ENCODE assay signal across 15 cellular contexts in the genomic region with DNA sequence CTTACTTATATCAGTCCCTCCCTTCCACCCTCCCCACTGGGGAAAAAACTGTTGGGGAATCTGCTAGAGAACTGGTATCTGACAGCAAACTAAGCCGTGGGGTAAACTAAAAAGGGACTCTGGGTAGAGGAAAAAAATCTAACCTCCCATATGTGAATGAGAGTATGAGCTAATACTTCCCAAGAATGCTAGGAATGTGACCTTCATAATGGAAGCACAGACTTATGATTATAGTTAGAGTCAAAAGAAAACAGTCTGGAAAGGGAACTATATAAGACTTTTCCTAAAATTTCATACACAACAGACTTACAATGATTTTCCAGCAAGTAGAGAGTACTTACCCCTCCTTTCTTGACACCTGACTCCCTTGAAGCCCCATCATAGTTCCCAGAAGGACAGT. TPM values are rescaled to one million over a fixed set of nuclear protein-coding genes. Genes with fewer than 3 reads are reported as not detected.
DNase-seq lines count a peak whose midpoint lies in the region; ATAC-seq and TF ChIP-seq lines count a peak whose summit lies in the region.
"Had no signal": no experiment of that assay in that cellular context is flagged by ENCODE, and none has a peak within 500 bp of the region (broad histone marks: within the 10 kb centered on the region; RNA-seq: fewer than 3 reads in every experiment).

No MANE protein-coding gene starts in this region.

- H3K9me3 Mint-ChIP-seq in mesothelial cell of epicardium: no peaks in the 10 kb centered on the region
- no peaks in the 10 kb centered on the region for H3K9me3 Mint-ChIP-seq in natural killer cell treated with Interleukin-12 subunit alpha and Interleukin-12 subunit beta and Interleukin-15 and Interleukin-18, amount 100 ng/mL, for 72 hours
- H3K9me3 Mint-ChIP-seq: stimulated activated naive CD8-positive, alpha-beta T cell treated with anti-CD3 and anti-CD28 coated beads, Interleukin-15, amount 100 ng/mL, for 72 hours had no signal

- no peaks in the 10 kb centered on the region for H3K27me3 ChIP-seq in transverse colon

- 54% methylated on average over 1 of the region's 1 CpG; no CpG with 5 or more reads in 1 of the 2 donors for WGBS in transverse colon (ENCODE audit: low coverage in 1 of 2), 2 donors

- DNase-seq in AG08396 (ENCODE audit: low spot score) (peak; percentile 28), LHCN-M2 (ENCODE audit: low read depth) (peak; percentile 47), dedifferentiated amniotic fluid mesenchymal stem cell (ENCODE audit: extremely low spot score) (peak; percentile 74), mesothelial cell of epicardium (ENCODE audit: low spot score in 2 of 2, unreplicated experiment in 2 of 2) (no peak), DMS153 (lab: John Stamatoyannopoulos, UW) (no peak), transverse colon (no peak)
- no peak for DNase-seq in natural killer cell treated with Interleukin-12 subunit alpha and Interleukin-12 subunit beta and Interleukin-15 and Interleukin-18, amount 100 ng/mL, for 72 hours (ENCODE audit: low spot score)
- no peak for DNase-seq in activated CD4-positive, alpha-beta T cell treated with anti-CD3 and anti-CD28 coated beads, Interleukin-2, amount 50 U/mL, for 4 hours
- DNase-seq: anterior cingulate cortex; COR-L47; head of caudate nucleus; KG1; NCI-H2227 treated with DMSO at 0.1 percent for 48 hours; stimulated activated CD4-positive, alpha-beta T cell treated with anti-CD3 and anti-CD28 coated beads, Interleukin-15, amount 100 ng/mL, for 24 hours; stimulated activated naive CD8-positive, alpha-beta T cell treated with anti-CD3 and anti-CD28 coated beads, Interleukin-15, amount 100 ng/mL, for 72 hours had no signal

- H3K36me3 ChIP-seq in transverse colon: peaks cover 0 to 10% (median 0%) of the 10 kb centered on the region in 4 donors

- TF ChIP-seq EP300 in transverse colon (IDR thresholded peaks at IDR 0.05; ENCODE audit: low read depth): no peak

- peaks cover 31% of the 10 kb centered on the region for H3K4me1 Mint-ChIP-seq in mesothelial cell of epicardium
- peaks cover 5 to 6% of the 10 kb centered on the region in 2 donors for H3K4me1 Mint-ChIP-seq in natural killer cell treated with Interleukin-12 subunit alpha and Interleukin-12 subunit beta and Interleukin-15 and Interleukin-18, amount 100 ng/mL, for 72 hours (ENCODE audit: low read depth in 2 of 2)

- peak overlapping the region; percentile 96 for H3K27ac Mint-ChIP-seq in mesothelial cell of epicardium
- H3K27ac Mint-ChIP-seq in natural killer cell treated with Interleukin-12 subunit alpha and Interleukin-12 subunit beta and Interleukin-15 and Interleukin-18, amount 100 ng/mL, for 72 hours: no peak overlapping the region

- in situ Hi-C loops in transverse colon (cut with MboI; ENCODE audit: low pct_ligation_motif_present in 1 of 4, low pct_unique_long_range_greater_than_20kb in 1 of 4, low sequenced_read_pairs in 3 of 4): no loop called here

- no peak for TF ChIP-seq POLR2A in transverse colon (IDR thresholded peaks at IDR 0.05)

- TF ChIP-seq CTCF in mesothelial cell of epicardium (IDR thresholded peaks at IDR 0.05; ENCODE audit: unreplicated experiment) (no peak), transverse colon (IDR thresholded peaks at IDR 0.05) (no peak)

- H3K36me3 Mint-ChIP-seq in mesothelial cell of epicardium: peaks cover 26% of the 10 kb centered on the region
- H3K36me3 Mint-ChIP-seq in natural killer cell treated with Interleukin-12 subunit alpha and Interleukin-12 subunit beta and Interleukin-15 and Interleukin-18, amount 100 ng/mL, for 72 hours: peaks cover 18% of the 10 kb centered on the region

- peaks cover 0 to 9% (median 5%) of the 10 kb centered on the region in 4 donors for H3K4me1 ChIP-seq in transverse colon

- no peak overlapping the region for H3K27ac ChIP-seq in transverse colon

- no peak overlapping the region for H3K4me3 Mint-ChIP-seq in mesothelial cell of epicardium
- H3K4me3 Mint-ChIP-seq in natural killer cell treated with Interleukin-12 subunit alpha and Interleukin-12 subunit beta and Interleukin-15 and Interleukin-18, amount 100 ng/mL, for 72 hours: no peak overlapping the region
- H3K4me3 Mint-ChIP-seq: stimulated activated naive CD8-positive, alpha-beta T cell treated with anti-CD3 and anti-CD28 coated beads, Interleukin-15, amount 100 ng/mL, for 72 hours had no signal

- intact Hi-C loops in transverse colon (cut with DNase I; ENCODE audit: low total_unique reads): loop anchor here (10.0 kb wide), 1 partner anchor 110 kb away; no protein-coding TSS in a partner anchor

- H3K4me3 ChIP-seq in transverse colon: no peak overlapping the region

- no peak for ATAC-seq in natural killer cell treated with Interleukin-12 subunit alpha and Interleukin-12 subunit beta and Interleukin-15 and Interleukin-18, amount 100 ng/mL, for 72 hours
- ATAC-seq: stimulated activated naive CD8-positive, alpha-beta T cell treated with anti-CD3 and anti-CD28 coated beads, Interleukin-15, amount 100 ng/mL, for 72 hours had no signal

- no peaks in the 10 kb centered on the region for H3K27me3 Mint-ChIP-seq in mesothelial cell of epicardium (ENCODE audit: low read depth)
- no peaks in the 10 kb centered on the region for H3K27me3 Mint-ChIP-seq in natural killer cell treated with Interleukin-12 subunit alpha and Interleukin-12 subunit beta and Interleukin-15 and Interleukin-18, amount 100 ng/mL, for 72 hours
- H3K27me3 Mint-ChIP-seq: stimulated activated naive CD8-positive, alpha-beta T cell treated with anti-CD3 and anti-CD28 coated beads, Interleukin-15, amount 100 ng/mL, for 72 hours had no signal

- no peaks in the 10 kb centered on the region for H3K9me3 ChIP-seq in transverse colon

RNA-seq across cellular contexts. Expression of a gene that starts 23.0 kb away (rescaled TPM):
- total RNA-seq in LHCN-M2 (2014; rRNA removed) (18.0 and 20.5 TPM in 2 replicates), mesothelial cell of epicardium (15.7 to 15.9 TPM (median 15.7 TPM) in 3 replicates), transverse colon (10 to 100 TPM in 2 of 4 donors, 1 to 10 TPM in 2; 4.0 to 15.6 (median 10.2) TPM)
- 6.7 TPM for polyA plus RNA-seq in LHCN-M2 (2012)
- 10 to 100 TPM; 23.8 to 24.7 TPM for total RNA-seq in natural killer cell treated with Interleukin-12 subunit alpha and Interleukin-12 subunit beta and Interleukin-15 and Interleukin-18, amount 100 ng/mL, for 72 hours

Comparison
In these comparisons a context has a peak if more than half of its experiments do, and no peak if none do; other contexts are left out.
1. DNase-seq: peak in AG08396 (single experiment), LHCN-M2 (single experiment) and dedifferentiated amniotic fluid mesenchymal stem cell (single experiment); none in mesothelial cell of epicardium (0 of 2), natural killer cell treated with Interleukin-12 subunit alpha and Interleukin-12 subunit beta and Interleukin-15 and Interleukin-18, amount 100 ng/mL, for 72 hours (single experiment), activated CD4-positive, alpha-beta T cell treated with anti-CD3 and anti-CD28 coated beads, Interleukin-2, amount 50 U/mL, for 4 hours (0 of 2), DMS153 (single experiment) and transverse colon (single experiment).